Comparison of ENCODE assay signal across 8 cellular contexts in the genomic region with DNA sequence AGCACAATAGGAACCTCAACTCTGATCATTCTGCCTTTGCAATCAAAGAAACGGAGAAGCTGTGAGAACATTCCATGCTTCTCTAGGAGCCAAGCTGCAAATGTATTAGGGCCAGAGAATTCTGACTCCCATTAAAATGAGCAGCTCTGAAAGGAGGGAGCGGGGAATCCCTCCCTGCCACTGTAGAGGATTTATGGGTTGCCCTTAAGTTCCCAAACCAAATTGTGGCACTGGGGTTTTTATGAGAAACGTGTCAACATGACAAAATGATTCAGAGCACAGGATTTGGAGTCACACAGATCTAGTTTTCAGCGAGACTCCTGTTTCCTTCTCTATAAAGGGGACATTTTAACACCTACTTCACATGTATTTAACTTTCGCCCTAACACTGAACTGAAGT.
DNase-seq lines count a peak whose midpoint lies in the region; ATAC-seq and TF ChIP-seq lines count a peak whose summit lies in the region.

No MANE protein-coding gene starts in this region.

- DNase-seq in GM12864 (ENCODE audit: low read depth) (no peak), foreskin fibroblast (peak in 1 of 2 donors; percentile 57), skeletal muscle cell (ENCODE audit: low read depth) (no peak), NCI-H2107 (lab: John Stamatoyannopoulos, UW) (no peak)
- DNase-seq in NK-92 treated with Interleukin-12 subunit alpha and Interleukin-12 subunit beta, amount 100 ng/mL, for 24 hours (lab: John Stamatoyannopoulos, UW), result no peak

- no peak for ATAC-seq in HG02588 (IDR thresholded peaks at IDR 0.05; ENCODE audit: unreplicated experiment)
- ATAC-seq in GM21367 (IDR thresholded peaks at IDR 0.05; ENCODE audit: unreplicated experiment), result no peak

- no peak for TF ChIP-seq CTCF in GM12864 (IDR thresholded peaks at IDR 0.05; ENCODE audit: low read depth, low read length, missing control alignments)
- TF ChIP-seq CTCF in WI38 (IDR thresholded peaks at IDR 0.05; ENCODE audit: low read depth, low read length), result no peak
- no peak for TF ChIP-seq CTCF in foreskin fibroblast (IDR thresholded peaks at IDR 0.05; ENCODE audit: low read depth, low read length)

- H3K4me3 ChIP-seq in GM12864 (ENCODE audit: low read depth, low read length) (peak overlapping the region; percentile 99; the same call in 1 of the 2 replicates), WI38 (ENCODE audit: low read depth, low read length) (peak overlapping the region; percentile 90), foreskin fibroblast (ENCODE audit: low read depth in 1 of 2, low read length in 2 of 2) (peak overlapping the region; percentile 89 to 95), skeletal muscle cell (ENCODE audit: low read depth, low read length) (peak overlapping the region; percentile 85)
